ENCODE assay signal across 1 cellular context in genomic region chr19:17263712-17264640, GRCh38.
TF ChIP-seq lines count a peak whose summit lies in the region.

No MANE protein-coding gene starts in this region.

TF ChIP-seq in HepG2, 621 proteins besides CTCF, POLR2A, EP300 and RAD21:
- TF ChIP-seq KDM1A (CRISPR knock-in tag; IDR thresholded peaks at IDR 0.05), result peak; percentile 84; the same call in 1 of the 2 replicates
- TF ChIP-seq, protein P1, sequence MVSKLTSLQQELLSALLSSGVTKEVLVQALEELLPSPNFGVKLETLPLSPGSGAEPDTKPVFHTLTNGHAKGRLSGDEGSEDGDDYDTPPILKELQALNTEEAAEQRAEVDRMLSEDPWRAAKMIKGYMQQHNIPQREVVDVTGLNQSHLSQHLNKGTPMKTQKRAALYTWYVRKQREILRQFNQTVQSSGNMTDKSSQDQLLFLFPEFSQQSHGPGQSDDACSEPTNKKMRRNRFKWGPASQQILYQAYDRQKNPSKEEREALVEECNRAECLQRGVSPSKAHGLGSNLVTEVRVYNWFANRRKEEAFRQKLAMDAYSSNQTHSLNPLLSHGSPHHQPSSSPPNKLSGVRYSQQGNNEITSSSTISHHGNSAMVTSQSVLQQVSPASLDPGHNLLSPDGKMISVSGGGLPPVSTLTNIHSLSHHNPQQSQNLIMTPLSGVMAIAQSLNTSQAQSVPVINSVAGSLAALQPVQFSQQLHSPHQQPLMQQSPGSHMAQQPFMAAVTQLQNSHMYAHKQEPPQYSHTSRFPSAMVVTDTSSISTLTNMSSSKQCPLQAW (CRISPR knock-in tag; IDR thresholded peaks at IDR 0.05), result 0 out of 2 replicates have a peak, but pooled peaks have one; percentile 9
- no peak for TF ChIP-seq ZNF441 (CRISPR knock-in tag; IDR thresholded peaks at IDR 0.05; ENCODE audit: borderline replicate concordance)
- peak; percentile 17 for TF ChIP-seq HNRNPLL (IDR thresholded peaks at IDR 0.05; ENCODE audit: low read depth, low read length, poor library complexity, severe bottlenecking)
- no peak for TF ChIP-seq ZNF552 (CRISPR knock-in tag; IDR thresholded peaks at IDR 0.05; ENCODE audit: borderline replicate concordance)
- TF ChIP-seq, protein P2, sequence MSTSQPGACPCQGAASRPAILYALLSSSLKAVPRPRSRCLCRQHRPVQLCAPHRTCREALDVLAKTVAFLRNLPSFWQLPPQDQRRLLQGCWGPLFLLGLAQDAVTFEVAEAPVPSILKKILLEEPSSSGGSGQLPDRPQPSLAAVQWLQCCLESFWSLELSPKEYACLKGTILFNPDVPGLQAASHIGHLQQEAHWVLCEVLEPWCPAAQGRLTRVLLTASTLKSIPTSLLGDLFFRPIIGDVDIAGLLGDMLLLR (CRISPR knock-in tag; IDR thresholded peaks at IDR 0.05), result no peak
- 0 out of 2 replicates have a peak, but pooled peaks have one; percentile 33 for TF ChIP-seq ZNF460 (CRISPR knock-in tag; IDR thresholded peaks at IDR 0.05; ENCODE audit: borderline replicate concordance)
- 0 out of 2 replicates have a peak, but pooled peaks have one; percentile 5 for TF ChIP-seq ERF (CRISPR knock-in tag; IDR thresholded peaks at IDR 0.05)
- 0 out of 2 replicates have a peak, but pooled peaks have one; percentile 43 for TF ChIP-seq ADNP (CRISPR knock-in tag; IDR thresholded peaks at IDR 0.05)
- TF ChIP-seq ZNF629 (CRISPR knock-in tag; conservative IDR thresholded peaks at IDR 0.05), result peak; percentile 79
- TF ChIP-seq ZMYM3 (CRISPR knock-in tag; IDR thresholded peaks at IDR 0.05), result peak; percentile 83
- TF ChIP-seq TAF1 (CRISPR knock-in tag; IDR thresholded peaks at IDR 0.05), result no peak
- no peak for TF ChIP-seq MYNN (CRISPR knock-in tag; IDR thresholded peaks at IDR 0.05; ENCODE audit: low read depth)
- TF ChIP-seq ZFP36 (IDR thresholded peaks at IDR 0.05; ENCODE audit: borderline replicate concordance, low read depth, low read length, partially characterized antibody), result peak; percentile 83
TF ChIP-seq in HepG2: peak in this region for 9.
